In the genomic region with DNA sequence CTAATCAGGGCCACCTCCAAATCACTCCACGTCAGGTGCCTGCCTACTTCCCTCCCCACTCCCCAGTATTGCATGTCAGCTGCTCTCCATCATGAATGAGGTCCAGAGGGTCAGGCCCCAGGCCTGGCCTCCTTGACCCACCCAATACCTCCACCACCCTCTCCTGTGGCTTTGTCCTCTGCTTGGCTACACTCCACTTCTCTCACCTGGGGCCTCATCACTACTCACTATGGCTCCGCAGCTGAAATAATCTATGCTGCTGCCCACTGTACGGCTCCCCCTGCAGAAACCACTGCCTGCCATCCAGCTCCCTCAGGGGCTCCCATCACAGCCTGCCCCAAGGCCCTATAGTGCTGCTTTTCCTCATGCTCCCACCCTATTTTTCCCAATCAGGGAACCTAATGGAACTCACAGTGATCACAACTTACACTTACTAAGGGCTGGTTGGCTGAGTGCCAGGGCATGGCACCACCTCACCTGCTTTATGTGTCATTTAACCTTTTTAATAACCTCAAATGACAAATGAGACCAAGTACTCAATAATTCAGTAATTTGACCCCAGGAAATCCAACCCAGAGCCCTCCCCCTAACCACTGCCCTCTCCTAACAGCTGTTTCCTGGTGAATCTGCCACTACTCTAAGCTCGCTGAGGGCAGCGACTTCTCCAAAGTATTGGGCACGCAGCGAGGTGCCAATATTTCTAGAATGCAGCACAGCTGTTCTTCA, we compare ENCODE assay signal across 1 cellular context.
TF ChIP-seq lines count a peak whose summit lies in the region.

No MANE protein-coding gene starts in this region.

TF ChIP-seq in GM23338, 12 proteins besides CTCF, POLR2A, EP300 and RAD21 (continued from another document):
- TF ChIP-seq JUNB (IDR thresholded peaks at IDR 0.05; ENCODE audit: unreplicated experiment) = no peak
